23 cellular contexts compared by ENCODE assay signal in genomic region chr21:43874085-43874785, GRCh38. TPM values are rescaled to one million over a fixed set of nuclear protein-coding genes. Genes with fewer than 3 reads are reported as not detected.
DNase-seq lines count a peak whose midpoint lies in the region; ATAC-seq and TF ChIP-seq lines count a peak whose summit lies in the region.
"Had no signal": no experiment of that assay in that cellular context is flagged by ENCODE, and none has a peak within 500 bp of the region (broad histone marks: within the 10 kb centered on the region; RNA-seq: fewer than 3 reads in every experiment).

No MANE protein-coding gene starts in this region.

- CTCF ChIA-PET in CD4-positive, alpha-beta T cell (lab: Charles Lee): no interaction called here

- peaks cover 65% of the 10 kb centered on the region for H3K36me3 Mint-ChIP-seq in T-helper 2 cell treated with Interferon-gamma antibody and Interleukin-4, amounts not matched to agents 5 μg/mL and 100 μg/mL, for 36 hours (ENCODE audit: low read depth)
- H3K36me3 Mint-ChIP-seq in CD4-positive, alpha-beta T cell (ENCODE audit: low read depth): peaks cover 68% of the 10 kb centered on the region
- H3K36me3 Mint-ChIP-seq in activated naive CD8-positive, alpha-beta T cell: peaks cover 20% of the 10 kb centered on the region

- no peak overlapping the region for H3K4me3 ChIP-seq in parathyroid adenoma (ENCODE audit: low read depth, low read length)
- H3K4me3 ChIP-seq: left lung, right atrium auricular region had no signal

- POLR2A ChIA-PET in CD4-positive, alpha-beta T cell (lab: Charles Lee): interaction anchor here (1.5 kb wide), 1 partner anchor 48 kb away, joined by 7 read pairs; no protein-coding TSS in a partner anchor

- H3K9me3 ChIP-seq in CD4-positive, alpha-beta T cell (ENCODE audit: control insufficient read depth, low read length): no peaks in the 10 kb centered on the region
- no peaks in the 10 kb centered on the region for H3K9me3 ChIP-seq in parathyroid adenoma (ENCODE audit: control insufficient read depth, low read length)
- H3K9me3 ChIP-seq: BE2C, left lung, neutrophil, right atrium auricular region had no signal

- peak overlapping the region; percentile 28 for H3K27ac Mint-ChIP-seq in T-helper 2 cell treated with Interferon-gamma antibody and Interleukin-4, amounts not matched to agents 5 μg/mL and 100 μg/mL, for 36 hours
- peak overlapping the region; percentile 34 for H3K27ac Mint-ChIP-seq in CD4-positive, alpha-beta T cell
- peak overlapping the region; percentile 81 for H3K27ac Mint-ChIP-seq in activated naive CD8-positive, alpha-beta T cell
- H3K27ac Mint-ChIP-seq: type B pancreatic cell had no signal

- H3K4me1 ChIP-seq in parathyroid adenoma: peaks cover 3% of the 10 kb centered on the region
- H3K4me1 ChIP-seq: BE2C, right atrium auricular region had no signal

- H3K9me3 Mint-ChIP-seq in T-helper 2 cell treated with Interferon-gamma antibody and Interleukin-4, amounts not matched to agents 5 μg/mL and 100 μg/mL, for 36 hours: no peaks in the 10 kb centered on the region
- no peaks in the 10 kb centered on the region for H3K9me3 Mint-ChIP-seq in CD4-positive, alpha-beta T cell
- H3K9me3 Mint-ChIP-seq in activated naive CD8-positive, alpha-beta T cell (ENCODE audit: low read depth): no peaks in the 10 kb centered on the region
- H3K9me3 Mint-ChIP-seq: type B pancreatic cell had no signal

- no peaks in the 10 kb centered on the region for H3K27me3 Mint-ChIP-seq in T-helper 2 cell treated with Interferon-gamma antibody and Interleukin-4, amounts not matched to agents 5 μg/mL and 100 μg/mL, for 36 hours (ENCODE audit: low read depth)
- H3K27me3 Mint-ChIP-seq in CD4-positive, alpha-beta T cell: no peaks in the 10 kb centered on the region
- no peaks in the 10 kb centered on the region for H3K27me3 Mint-ChIP-seq in activated naive CD8-positive, alpha-beta T cell
- H3K27me3 Mint-ChIP-seq: stimulated activated naive B cell treated with anti-CD40 and anti-IgM and Interleukin-4, amounts not matched to agents 10 μg/mL and 1 μg/mL and 100 μg/mL, for 72 hours; T-cell; type B pancreatic cell had no signal

- H3K4me1 Mint-ChIP-seq in T-helper 2 cell treated with Interferon-gamma antibody and Interleukin-4, amounts not matched to agents 5 μg/mL and 100 μg/mL, for 36 hours (ENCODE audit: low read depth): peaks cover 34% of the 10 kb centered on the region
- H3K4me1 Mint-ChIP-seq in CD4-positive, alpha-beta T cell (ENCODE audit: low read depth): peaks cover 48% of the 10 kb centered on the region
- H3K4me1 Mint-ChIP-seq in activated naive CD8-positive, alpha-beta T cell (ENCODE audit: low read depth): peaks cover 55% of the 10 kb centered on the region

- DNase-seq in T-helper 2 cell treated with Interferon-gamma antibody and Interleukin-4, amounts not matched to agents 5 μg/mL and 100 μg/mL, for 36 hours (ENCODE audit: low spot score): no peak
- DNase-seq in T-helper 2 cell (no peak), globus pallidus (ENCODE audit: low spot score) (no peak)
- no peak for DNase-seq in CD4-positive, alpha-beta T cell
- DNase-seq: 8988T; BE2C; effector CD8-positive, alpha-beta T cell; H7; left lung; MM.1S; NCI-H1694; NCI-H226; SHP77 treated with DMSO at 0.1 percent for 48 hours; stimulated activated naive B cell treated with anti-CD40 and anti-IgM and Interleukin-4, amounts not matched to agents 10 μg/mL and 1 μg/mL and 100 μg/mL, for 72 hours; T-cell had no signal

- no peaks in the 10 kb centered on the region for H3K36me3 ChIP-seq in parathyroid adenoma (ENCODE audit: control insufficient read depth, insufficient read depth, low read length)
- H3K36me3 ChIP-seq: left lung, right atrium auricular region had no signal

- TF ChIP-seq CTCF in CD4-positive, alpha-beta T cell (IDR thresholded peaks at IDR 0.05): no peak
- no peak for TF ChIP-seq CTCF in parathyroid adenoma (IDR thresholded peaks at IDR 0.05)

- peaks cover 25% of the 10 kb centered on the region for H3K79me2 ChIP-seq in parathyroid adenoma

- H3K27ac ChIP-seq in CD4-positive, alpha-beta T cell (ENCODE audit: low read depth, low read length): no peak overlapping the region
- H3K27ac ChIP-seq in parathyroid adenoma: peak overlapping the region; percentile 5
- H3K27ac ChIP-seq: left lung, neutrophil, right atrium auricular region, VCaP had no signal

- no peak for ATAC-seq in CD4-positive, alpha-beta T cell (ENCODE audit: poor library complexity)
- ATAC-seq in GM19395 (IDR thresholded peaks at IDR 0.05; ENCODE audit: unreplicated experiment) (no peak), GM21576 (IDR thresholded peaks at IDR 0.05; ENCODE audit: unreplicated experiment) (no peak)
- ATAC-seq: left lung, T-cell had no signal

- intact Hi-C loops in CD4-positive, alpha-beta T cell (cut with DNase I, micrococcal nuclease): no loop called here

- no peaks in the 10 kb centered on the region for H3K27me3 ChIP-seq in CD4-positive, alpha-beta T cell (ENCODE audit: control insufficient read depth, insufficient read depth, low read length)
- no peaks in the 10 kb centered on the region for H3K27me3 ChIP-seq in parathyroid adenoma (ENCODE audit: control insufficient read depth, insufficient read depth, low read length)
- H3K27me3 ChIP-seq: BE2C, left lung, neutrophil, right atrium auricular region had no signal

- H2AFZ ChIP-seq in parathyroid adenoma: no peak overlapping the region

- H3K4me2 ChIP-seq in parathyroid adenoma (ENCODE audit: low read length): no peak overlapping the region

- no peak overlapping the region for H3K9ac ChIP-seq in parathyroid adenoma

- H3K4me3 Mint-ChIP-seq in T-helper 2 cell treated with Interferon-gamma antibody and Interleukin-4, amounts not matched to agents 5 μg/mL and 100 μg/mL, for 36 hours: no peak overlapping the region
- H3K4me3 Mint-ChIP-seq in CD4-positive, alpha-beta T cell: no peak overlapping the region
- H3K4me3 Mint-ChIP-seq in activated naive CD8-positive, alpha-beta T cell: peak overlapping the region; percentile 36
- H3K4me3 Mint-ChIP-seq: stimulated activated naive B cell treated with anti-CD40 and anti-IgM and Interleukin-4, amounts not matched to agents 10 μg/mL and 1 μg/mL and 100 μg/mL, for 72 hours; T-cell; type B pancreatic cell had no signal

RNA-seq across cellular contexts. Expression of gene AGPAT3, which starts 9.2 kb away (rescaled TPM):
- total RNA-seq in CD4-positive, alpha-beta T cell: 10 to 100 TPM; 40.8 to 43.4 TPM

Comparison
In these comparisons a context has a peak if more than half of its experiments do, and no peak if none do; other contexts are left out.
1. H3K27ac Mint-ChIP-seq: peak in every context shown above with its lines; median percentile 81 in activated naive CD8-positive, alpha-beta T cell; 34 in CD4-positive, alpha-beta T cell; 28 in T-helper 2 cell treated with Interferon-gamma antibody and Interleukin-4, amounts not matched to agents 5 μg/mL and 100 μg/mL, for 36 hours.